ENCODE assay signal across 8 cellular contexts in genomic region chr7:25159983-25160596, GRCh38. TPM values are rescaled to one million over a fixed set of nuclear protein-coding genes. Genes with fewer than 3 reads are reported as not detected.
DNase-seq lines count a peak whose midpoint lies in the region; TF ChIP-seq lines count a peak whose summit lies in the region.
"Not testable (repeated sequence)": the region's sequence is repeated elsewhere in the genome, so short reads cannot be mapped to it uniquely, and the experiment has no call there.

No MANE protein-coding gene starts in this region.

- not testable (repeated sequence) for H3K4me3 Mint-ChIP-seq in chondrocyte (ENCODE audit: unreplicated experiment); osteocyte (ENCODE audit: unreplicated experiment)

- not testable (repeated sequence) for H3K9ac ChIP-seq in KMS-11

- peak; percentile 55 for TF ChIP-seq CTCF in AG10803 (conservative IDR thresholded peaks at IDR 0.05; ENCODE audit: low read length)
- TF ChIP-seq CTCF in GM12865 (IDR thresholded peaks at IDR 0.05; ENCODE audit: insufficient read depth, low read depth, low read length, missing control alignments), result peak; percentile 30
- TF ChIP-seq CTCF in KMS-11 (conservative IDR thresholded peaks at IDR 0.05; ENCODE audit: low read depth, low read length), result peak; percentile 75
- peak; percentile 84 for TF ChIP-seq CTCF in chondrocyte (IDR thresholded peaks at IDR 0.05)
- TF ChIP-seq CTCF in osteocyte (IDR thresholded peaks at IDR 0.05), result peak; percentile 63

- H3K4me3 ChIP-seq in AG10803 (ENCODE audit: low read length); GM12865 (ENCODE audit: low read depth, low read length); KMS-11 (IDR thresholded peaks at IDR 0.05; ENCODE audit: insufficient read depth, low read depth, low read length): not testable (repeated sequence)

- H3K36me3 ChIP-seq in KMS-11 (ENCODE audit: insufficient read depth), result not testable (repeated sequence)

- not testable (repeated sequence) for H3K27ac Mint-ChIP-seq in chondrocyte (ENCODE audit: unreplicated experiment); osteocyte (ENCODE audit: unreplicated experiment)

- not testable (repeated sequence) for H3K27ac ChIP-seq in KMS-11

- not testable (repeated sequence) for H3K27me3 Mint-ChIP-seq in chondrocyte (ENCODE audit: low read depth); osteocyte (ENCODE audit: unreplicated experiment)

- DNase-seq in AG10803 (ENCODE audit: low read depth) (peak; percentile 49), GM12865 (ENCODE audit: low read depth) (peak; percentile 73), NCI-H446 treated with DMSO at 0.1 percent for 48 hours (lab: John Stamatoyannopoulos, UW) (peak; percentile 7), SW480 (ENCODE audit: low spot score) (peak; percentile 47), hepatic stellate cell (ENCODE audit: low spot score) (peak; percentile 26)
- not testable (repeated sequence) for DNase-seq in chondrocyte (ENCODE audit: low spot score); osteocyte (ENCODE audit: extremely low spot score, unreplicated experiment)

- H3K4me2 ChIP-seq in KMS-11, result not testable (repeated sequence)

- not testable (repeated sequence) for H3K4me1 ChIP-seq in KMS-11 (ENCODE audit: low read depth, poor library complexity, severe bottlenecking)

- H2AFZ ChIP-seq in KMS-11 (ENCODE audit: low read depth), result not testable (repeated sequence)

- H4K20me1 ChIP-seq in KMS-11 (ENCODE audit: insufficient read depth), result not testable (repeated sequence)

- H3K36me3 Mint-ChIP-seq in chondrocyte (ENCODE audit: low read depth); osteocyte (ENCODE audit: unreplicated experiment): not testable (repeated sequence)

- not testable (repeated sequence) for H3K79me2 ChIP-seq in KMS-11 (ENCODE audit: insufficient read depth, low read depth)

- not testable (repeated sequence) for H3K4me1 Mint-ChIP-seq in chondrocyte (ENCODE audit: low read depth); osteocyte (ENCODE audit: unreplicated experiment)

- H3K27me3 ChIP-seq in KMS-11 (ENCODE audit: insufficient read depth, low read depth), result not testable (repeated sequence)

- not testable (repeated sequence) for H3K9me3 Mint-ChIP-seq in chondrocyte (ENCODE audit: low read depth); osteocyte (ENCODE audit: unreplicated experiment)

RNA-seq across cellular contexts. Expression of gene CYCS, which starts 35.0 kb away (rescaled TPM):
- total RNA-seq in chondrocyte, result 72.6 to 94.4 TPM (median 76.7 TPM) in 3 replicates
- 61.3 and 65.2 TPM in 2 replicates for total RNA-seq in osteocyte

Comparison
In these comparisons a context has a peak if more than half of its experiments do, and no peak if none do; other contexts are left out.
1. CTCF ChIP-seq: peak in every context shown above with its lines; median percentile 84 in chondrocyte; 75 in KMS-11; 63 in osteocyte; 55 in AG10803; 30 in GM12865.